ENCODE assay signal across 8 cellular contexts in the genomic region with DNA sequence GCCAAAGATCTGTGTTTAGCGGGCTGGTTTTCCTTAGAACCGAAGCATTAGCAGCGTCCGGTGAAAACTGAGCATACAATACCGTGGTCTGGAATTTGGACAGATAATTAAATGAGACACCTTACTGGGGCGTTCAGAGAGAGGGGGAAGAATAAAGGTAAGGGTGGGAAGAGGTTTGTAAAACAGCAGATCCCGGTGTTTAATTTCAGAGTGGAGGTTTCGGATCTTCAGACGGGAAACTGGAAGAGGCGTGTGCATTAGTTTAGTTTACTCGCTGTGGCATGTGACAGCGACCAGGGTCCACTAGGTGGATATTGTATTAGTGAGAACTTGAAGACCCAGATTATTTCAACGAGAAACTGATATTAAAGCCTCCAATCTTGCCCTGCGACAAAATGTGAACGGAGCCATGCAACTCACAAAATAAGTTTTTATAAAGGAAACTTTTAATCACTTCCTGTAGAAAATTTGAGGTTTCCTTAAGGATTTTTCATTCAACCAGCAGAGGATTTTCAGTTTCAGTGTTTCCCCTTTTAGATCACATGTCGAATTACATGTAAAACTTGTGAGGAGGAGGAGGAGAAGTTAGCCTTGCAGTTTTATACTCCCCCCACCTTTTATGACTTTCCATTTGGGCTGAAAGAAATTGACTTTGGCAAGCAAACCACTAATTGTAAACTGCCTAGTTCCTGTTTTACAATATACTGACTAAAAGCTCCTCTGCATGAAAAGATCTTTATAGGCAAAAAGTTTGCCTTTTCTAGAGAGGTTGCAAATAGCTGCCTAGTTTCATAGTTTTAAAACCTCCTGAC. TPM values are rescaled to one million over a fixed set of nuclear protein-coding genes. Genes with fewer than 3 reads are reported as not detected.
DNase-seq lines count a peak whose midpoint lies in the region; ATAC-seq and TF ChIP-seq lines count a peak whose summit lies in the region.

No MANE protein-coding gene starts in this region.

- H3K27me3 Mint-ChIP-seq in activated naive CD4-positive, alpha-beta T cell treated with anti-CD3 and anti-CD28 coated beads, Interleukin-2, amount 50 U/mL, for 24 hours, result peaks cover 52% of the 10 kb centered on the region
- H3K27me3 Mint-ChIP-seq in WTC11 (ENCODE audit: low read depth), result no peaks in the 10 kb centered on the region

- peak overlapping the region; percentile 36 for H3K4me3 Mint-ChIP-seq in activated naive CD4-positive, alpha-beta T cell treated with anti-CD3 and anti-CD28 coated beads, Interleukin-2, amount 50 U/mL, for 24 hours
- H3K4me3 Mint-ChIP-seq in WTC11, result peak overlapping the region; percentile 91

- no peak for DNase-seq in activated naive CD4-positive, alpha-beta T cell treated with Interleukin-2 at 50 U/mL for 16 hours
- DNase-seq in WTC11 (ENCODE audit: low spot score) (no peak), kidney epithelial cell (ENCODE audit: low read depth) (no peak), upper lobe of left lung (peak in 1 of 2 donors; percentile 31), T-helper 9 cell (no peak)
- no peak for DNase-seq in activated CD8-positive, alpha-beta memory T cell treated with anti-CD3 and anti-CD28 coated beads for 24 hours

- peak overlapping the region; percentile 48 for H3K27ac Mint-ChIP-seq in activated naive CD4-positive, alpha-beta T cell treated with anti-CD3 and anti-CD28 coated beads, Interleukin-2, amount 50 U/mL, for 24 hours
- peak overlapping the region; percentile 27 for H3K27ac Mint-ChIP-seq in WTC11

- 8 to 9% methylated on average over 16 of the region's 16 CpGs for WGBS in upper lobe of left lung, 2 donors

- H3K4me3 ChIP-seq in kidney epithelial cell (ENCODE audit: low read depth, low read length) (peak overlapping the region; percentile 89), upper lobe of left lung (peak overlapping the region in 3 of 4 donors; percentile 80 to 85 (median 81))

- H3K4me1 ChIP-seq in upper lobe of left lung, result peaks cover 20 to 45% (median 26%) of the 10 kb centered on the region in 4 donors

- peak overlapping the region in 1 of 4 donors; percentile 87 for H3K27ac ChIP-seq in upper lobe of left lung

- POLR2A ChIA-PET in WTC11 (lab: Charles Lee), result interaction anchor here (1.1 kb wide), 1 partner anchor 43 kb away, joined by 3 read pairs; no protein-coding TSS in a partner anchor

- no peaks in the 10 kb centered on the region for H3K9me3 ChIP-seq in upper lobe of left lung

- no peak for ATAC-seq in WTC11
- ATAC-seq in upper lobe of left lung (ENCODE audit: low FRiP score in 2 of 2), result no peak
- ATAC-seq in HG03571 (IDR thresholded peaks at IDR 0.05; ENCODE audit: unreplicated experiment), result no peak

- H3K36me3 ChIP-seq in kidney epithelial cell (ENCODE audit: control insufficient read depth, insufficient read depth, low read length), result no peaks in the 10 kb centered on the region
- no peaks in the 10 kb centered on the region for H3K36me3 ChIP-seq in upper lobe of left lung

- CTCF ChIA-PET in WTC11 (lab: Charles Lee), result interaction anchor here (1.5 kb wide), 1 partner anchor 16 kb away, joined by 5 read pairs; no protein-coding TSS in a partner anchor

- no peaks in the 10 kb centered on the region for H3K9me3 Mint-ChIP-seq in activated naive CD4-positive, alpha-beta T cell treated with anti-CD3 and anti-CD28 coated beads, Interleukin-2, amount 50 U/mL, for 24 hours
- H3K9me3 Mint-ChIP-seq in WTC11, result no peaks in the 10 kb centered on the region

- H3K27me3 ChIP-seq in kidney epithelial cell (ENCODE audit: control insufficient read depth, insufficient read depth, low read length) (peaks cover 7% of the 10 kb centered on the region), upper lobe of left lung (peaks cover 0 to 7% (median 2%) of the 10 kb centered on the region in 4 donors)

- no peak for TF ChIP-seq EP300 in upper lobe of left lung (IDR thresholded peaks at IDR 0.05)

- peaks cover 27% of the 10 kb centered on the region for H3K4me1 Mint-ChIP-seq in activated naive CD4-positive, alpha-beta T cell treated with anti-CD3 and anti-CD28 coated beads, Interleukin-2, amount 50 U/mL, for 24 hours
- peaks cover 53% of the 10 kb centered on the region for H3K4me1 Mint-ChIP-seq in WTC11

- no peaks in the 10 kb centered on the region for H3K36me3 Mint-ChIP-seq in activated naive CD4-positive, alpha-beta T cell treated with anti-CD3 and anti-CD28 coated beads, Interleukin-2, amount 50 U/mL, for 24 hours
- peaks cover 34% of the 10 kb centered on the region for H3K36me3 Mint-ChIP-seq in WTC11

- no peak for TF ChIP-seq POLR2A in upper lobe of left lung (IDR thresholded peaks at IDR 0.05)

- TF ChIP-seq CTCF in WTC11 (IDR thresholded peaks at IDR 0.05) (no peak), kidney epithelial cell (IDR thresholded peaks at IDR 0.05; ENCODE audit: insufficient read depth, low read length, poor library complexity, severe bottlenecking) (peak; percentile 44), upper lobe of left lung (IDR thresholded peaks at IDR 0.05) (peak in 4 of 6 experiments; percentile 15 to 52 (median 24))

TF ChIP-seq in WTC11, 78 proteins besides CTCF, POLR2A, EP300 and RAD21:
- TF ChIP-seq GABPB1 (CRISPR knock-in tag; IDR thresholded peaks at IDR 0.05) (no peak), FOXK1 (CRISPR knock-in tag; IDR thresholded peaks at IDR 0.05) (no peak)

RNA-seq across cellular contexts. Expression of a gene that starts 2.8 kb away (rescaled TPM):
- total RNA-seq in WTC11 (2021) (26.4 to 29.0 TPM (median 27.4 TPM) in 3 replicates), kidney epithelial cell (28.5 and 34.6 TPM in 2 replicates), upper lobe of left lung (10 to 100 TPM in 3 of 6 donors, 1 to 10 TPM in 3; 2.8 to 14.3 (median 8.8) TPM)
